Comparison of ENCODE assay signal across 27 cellular contexts in the genomic region with DNA sequence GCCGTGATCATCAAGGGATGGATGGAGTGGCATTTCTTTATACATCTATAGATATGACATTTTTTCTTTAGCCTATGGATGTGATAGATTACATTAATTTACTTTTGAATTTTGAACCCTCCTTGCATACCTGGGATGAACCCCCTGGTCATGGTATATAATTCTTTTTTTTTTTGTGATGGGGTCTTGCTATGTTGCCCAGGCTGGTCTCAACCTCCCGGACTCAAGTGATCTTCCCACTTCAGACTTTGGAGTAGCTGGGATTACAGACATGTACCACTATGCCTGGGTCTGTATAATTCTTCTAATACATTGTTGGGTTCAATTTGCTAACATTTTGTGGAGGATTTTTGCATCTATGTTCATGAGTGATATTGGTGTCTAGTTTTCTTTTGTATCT. TPM values are rescaled to one million over a fixed set of nuclear protein-coding genes. Genes with fewer than 3 reads are reported as not detected.
"Had no signal": no experiment of that assay in that cellular context is flagged by ENCODE, and none has a peak within 500 bp of the region (broad histone marks: within the 10 kb centered on the region; RNA-seq: fewer than 3 reads in every experiment).

No MANE protein-coding gene starts in this region.

- H3K4me3 ChIP-seq: coronary artery, esophagus squamous epithelium, lower lobe of right lung, ovary, psoas muscle, skin epidermis, spleen, suprapubic skin, transverse colon, upper lobe of right lung, uterus had no signal

- H3K27ac ChIP-seq: coronary artery, esophagus squamous epithelium, lower lobe of right lung, ovary, psoas muscle, skin epidermis, spleen, suprapubic skin, transverse colon, upper lobe of right lung, uterus had no signal

- H3K36me3 Mint-ChIP-seq: immature natural killer cell; naive thymus-derived CD8-positive, alpha-beta T cell had no signal

- ATAC-seq: effector memory CD8-positive, alpha-beta T cell; left ventricle myocardium superior; lower lobe of right lung; naive thymus-derived CD8-positive, alpha-beta T cell; psoas muscle; right cardiac atrium; stimulated activated naive CD8-positive, alpha-beta T cell treated with anti-CD3 and anti-CD28 coated beads, Interleukin-15, amount 100 ng/mL, for 72 hours; upper lobe of right lung had no signal

- H3K4me1 Mint-ChIP-seq: immature natural killer cell; stimulated activated naive CD8-positive, alpha-beta T cell treated with anti-CD3 and anti-CD28 coated beads, Interleukin-15, amount 100 ng/mL, for 72 hours had no signal

- H3K9me3 Mint-ChIP-seq: effector memory CD8-positive, alpha-beta T cell; immature natural killer cell; naive thymus-derived CD8-positive, alpha-beta T cell; nephron progenitor cell; stimulated activated naive CD8-positive, alpha-beta T cell treated with anti-CD3 and anti-CD28 coated beads, Interleukin-15, amount 100 ng/mL, for 72 hours had no signal

- H3K36me3 ChIP-seq: esophagus squamous epithelium, lower lobe of right lung, ovary, spleen, suprapubic skin, transverse colon, upper lobe of right lung, uterus had no signal

- FAIRE-seq: endometrium had no signal

- H3K4me3 Mint-ChIP-seq: effector memory CD8-positive, alpha-beta T cell; immature natural killer cell; naive thymus-derived CD8-positive, alpha-beta T cell; nephron progenitor cell; stimulated activated naive CD8-positive, alpha-beta T cell treated with anti-CD3 and anti-CD28 coated beads, Interleukin-15, amount 100 ng/mL, for 72 hours had no signal

- H3K27me3 ChIP-seq: esophagus squamous epithelium, ovary, suprapubic skin, transverse colon, upper lobe of right lung, uterus had no signal

- DNase-seq: effector memory CD8-positive, alpha-beta T cell; erythroblast; esophagus squamous epithelium; foreskin melanocyte; hypothalamus; immature natural killer cell; islet precursor cell; left ventricle myocardium superior; lower lobe of right lung; naive thymus-derived CD8-positive, alpha-beta T cell; nephron progenitor cell; occipital lobe; psoas muscle; stimulated activated naive CD4-positive, alpha-beta T cell; stimulated activated naive CD8-positive, alpha-beta T cell treated with anti-CD3 and anti-CD28 coated beads, Interleukin-15, amount 100 ng/mL, for 72 hours; transverse colon; uterus had no signal

- H3K27ac Mint-ChIP-seq: effector memory CD8-positive, alpha-beta T cell; immature natural killer cell; naive thymus-derived CD8-positive, alpha-beta T cell; nephron progenitor cell; stimulated activated naive CD8-positive, alpha-beta T cell treated with anti-CD3 and anti-CD28 coated beads, Interleukin-15, amount 100 ng/mL, for 72 hours had no signal

- H3K4me1 ChIP-seq: uterus had no signal

- H3K9me3 ChIP-seq: esophagus squamous epithelium, lower lobe of right lung, ovary, psoas muscle, spleen, suprapubic skin, transverse colon, upper lobe of right lung, uterus had no signal

RNA-seq across cellular contexts. Expression of gene TNS4, which starts 1.7 kb away (rescaled TPM):
- total RNA-seq: dermis microvascular lymphatic vessel endothelial cell; left ventricle myocardium superior; myocyte; naive thymus-derived CD8-positive, alpha-beta T cell; occipital lobe had no signal
- polyA plus RNA-seq: naive thymus-derived CD8-positive, alpha-beta T cell; right cardiac atrium had no signal
